In genomic region chr15:62809106-62809967, GRCh38 we compare ENCODE assay signal across 14 cellular contexts.
A peak's percentile ranks its signal among the peaks of the same experiment; 100 is the strongest.
DNase-seq lines count a peak whose midpoint lies in the region; ATAC-seq, FAIRE-seq and TF ChIP-seq lines count a peak whose summit lies in the region.
"Had no signal": no experiment of that assay in that cellular context is flagged by ENCODE, and none has a peak within 500 bp of the region (broad histone marks: within the 10 kb centered on the region; RNA-seq: fewer than 3 reads in every experiment).

No MANE protein-coding gene starts in this region.

- no peak overlapping the region for H3K4me3 ChIP-seq in small intestine (ENCODE audit: low read depth in 1 of 2, low read length in 2 of 2)
- no peak overlapping the region for H3K4me3 ChIP-seq in ascending aorta
- H3K4me3 ChIP-seq: BLaER1 treated with 17β-estradiol and CSF1 and Interleukin-3, amounts not matched to agents 10 nM and 100 nM had no signal

- TF ChIP-seq POLR2A in H54 (IDR thresholded peaks at IDR 0.05; ENCODE audit: low read depth, low read length): no peak

- no peak for TF ChIP-seq CTCF in ascending aorta (IDR thresholded peaks at IDR 0.05)

- no peak overlapping the region for H3K27ac ChIP-seq in small intestine (ENCODE audit: low read depth in 1 of 2, low read length in 1 of 2)
- H3K27ac ChIP-seq in ascending aorta: no peak overlapping the region
- H3K27ac ChIP-seq: BLaER1 treated with 17β-estradiol and CSF1 and Interleukin-3, amounts not matched to agents 10 nM and 100 nM had no signal

- H3K9me3 ChIP-seq in small intestine (ENCODE audit: control insufficient read depth, low read depth) (no peaks in the 10 kb centered on the region), ascending aorta (no peaks in the 10 kb centered on the region)
- H3K9me3 ChIP-seq: BLaER1 treated with 17β-estradiol and CSF1 and Interleukin-3, amounts not matched to agents 10 nM and 100 nM had no signal

- DNase-seq in AG08395 (ENCODE audit: low spot score) (peak; percentile 70), H54 (ENCODE audit: insufficient read length, low spot score) (peak; percentile 12), amniotic stem cell (lab: John Stamatoyannopoulos, UW) (peak; percentile 2), islet precursor cell (peak; percentile 79), small intestine (no peak), ascending aorta (ENCODE audit: low spot score in 2 of 2) (no peak), CD1c-positive myeloid dendritic cell (ENCODE audit: extremely low spot score) (no peak)
- DNase-seq: activated CD4-positive, alpha-beta T cell treated with anti-CD3 and anti-CD28 coated beads for 48 hours; GDM1; stimulated activated CD4-positive, alpha-beta T cell treated with anti-CD3 and anti-CD28 coated beads, Interleukin-4, amount 100 ng/mL, for 4 hours; stimulated activated naive CD4-positive, alpha-beta T cell; T-helper 17 cell had no signal

- no peaks in the 10 kb centered on the region for H3K4me1 ChIP-seq in small intestine (ENCODE audit: control insufficient read depth in 2 of 2, insufficient read depth in 1 of 2, low read depth in 1 of 2, low read length in 1 of 2)
- H3K4me1 ChIP-seq in ascending aorta: no peaks in the 10 kb centered on the region
- H3K4me1 ChIP-seq: BLaER1 treated with 17β-estradiol and CSF1 and Interleukin-3, amounts not matched to agents 10 nM and 100 nM had no signal

- peaks cover 0 to 6% of the 10 kb centered on the region in 2 donors for H3K36me3 ChIP-seq in small intestine (ENCODE audit: control insufficient read depth in 2 of 2, insufficient read depth in 2 of 2, low read length in 2 of 2)
- peaks cover 32 to 73% of the 10 kb centered on the region in 2 donors for H3K36me3 ChIP-seq in ascending aorta

- H3K27me3 ChIP-seq in small intestine (ENCODE audit: control insufficient read depth in 2 of 2, insufficient read depth in 2 of 2, low read length in 2 of 2): no peaks in the 10 kb centered on the region
- no peaks in the 10 kb centered on the region for H3K27me3 ChIP-seq in ascending aorta
- H3K27me3 ChIP-seq: BLaER1 treated with 17β-estradiol and CSF1 and Interleukin-3, amounts not matched to agents 10 nM and 100 nM had no signal

- WGBS in small intestine, 3 donors: 76 to 83% (median 78%) methylated on average over 8 of the region's 8 CpGs

- intact Hi-C loops in ascending aorta (cut with DNase I): no loop called here

- no peak for ATAC-seq in GM18498 (IDR thresholded peaks at IDR 0.05; ENCODE audit: unreplicated experiment)
- ATAC-seq: T-helper 17 cell had no signal

- FAIRE-seq in H54 (lab: Jason Lieb, UNC) (no peak), small intestine (lab: Jason Lieb, UNC) (no peak)

Comparison
In these comparisons a context has a peak if more than half of its experiments do, and no peak if none do; other contexts are left out.
1. DNase-seq: peak in AG08395 (single experiment), H54 (single experiment), amniotic stem cell (single experiment) and islet precursor cell (single experiment); none in small intestine (single experiment), ascending aorta (0 of 2) and CD1c-positive myeloid dendritic cell (single experiment).